Comparison of ENCODE assay signal across 7 cellular contexts in the genomic region with DNA sequence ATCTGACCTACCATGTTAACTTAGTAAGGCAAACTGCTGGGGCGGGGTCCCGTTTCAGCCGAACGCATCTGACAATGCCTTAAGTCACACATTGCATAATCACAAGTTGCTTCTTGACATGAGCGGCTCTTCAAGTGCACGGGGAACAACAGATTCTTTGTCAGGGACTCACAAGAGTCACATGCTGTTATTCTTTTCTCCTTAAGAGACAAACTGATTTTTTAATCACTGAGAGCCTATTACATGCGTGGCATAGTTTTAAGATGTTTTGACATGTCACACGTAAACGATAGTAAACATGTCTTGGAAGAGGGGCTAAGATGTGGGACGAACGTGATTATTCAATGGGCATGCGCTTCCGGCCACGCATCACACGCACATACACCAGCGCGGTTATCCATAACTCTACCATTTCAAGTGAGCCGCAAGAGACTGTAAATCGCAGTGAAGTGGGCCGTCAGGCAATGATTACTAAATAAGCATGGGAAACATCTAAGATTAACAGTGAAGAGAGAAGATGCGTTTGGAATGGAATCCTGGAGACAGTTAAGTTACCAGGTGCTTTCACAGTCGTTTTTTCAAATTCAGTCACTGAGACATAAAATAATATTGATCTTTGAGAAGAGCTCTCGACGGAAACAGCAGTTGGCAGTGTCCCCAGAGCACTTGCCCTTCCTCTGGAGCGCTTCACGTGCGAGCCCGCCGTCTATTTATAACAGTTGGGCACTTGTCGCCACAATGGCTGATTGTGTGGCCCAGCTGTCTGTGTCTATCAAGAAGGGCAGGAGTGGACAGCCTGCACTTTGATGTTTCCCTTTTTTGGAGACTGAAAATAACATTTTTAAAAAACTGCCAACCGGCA.
DNase-seq lines count a peak whose midpoint lies in the region; ATAC-seq lines count a peak whose summit lies in the region.

No MANE protein-coding gene starts in this region.

- H3K27me3 ChIP-seq in rectal smooth muscle tissue (ENCODE audit: control insufficient read depth, insufficient read depth, low read length), result no peaks in the 10 kb centered on the region

- CTCF ChIA-PET in activated CD4-positive, alpha-beta memory T cell treated with anti-CD3 and anti-CD28 coated beads, Interleukin-2, amount 10 ng/mL, durations not matched to agents 7 days and 5 days (lab: Charles Lee), result no interaction called here

- H3K4me3 ChIP-seq in rectal smooth muscle tissue (ENCODE audit: low read length), result peak overlapping the region; percentile 56

- DNase-seq in MV-4-11 (lab: John Stamatoyannopoulos, UW) (peak; percentile 86), SIG-M5 (lab: John Stamatoyannopoulos, UW) (peak; percentile 21), foreskin melanocyte (peak; percentile 93), NK-92 (lab: John Stamatoyannopoulos, UW; ENCODE audit: unreplicated experiment) (no peak)
- DNase-seq in activated CD4-positive, alpha-beta memory T cell treated with anti-CD3 and anti-CD28 coated beads, Interleukin-2, amount 10 ng/mL, durations not matched to agents 7 days and 5 days, result no peak

- H3K4me1 Mint-ChIP-seq in activated CD4-positive, alpha-beta memory T cell treated with anti-CD3 and anti-CD28 coated beads, Interleukin-2, amount 10 ng/mL, durations not matched to agents 7 days and 5 days, result no peaks in the 10 kb centered on the region

- ATAC-seq in GM21447 (IDR thresholded peaks at IDR 0.05; ENCODE audit: unreplicated experiment), result no peak

- H3K9me3 Mint-ChIP-seq in activated CD4-positive, alpha-beta memory T cell treated with anti-CD3 and anti-CD28 coated beads, Interleukin-2, amount 10 ng/mL, durations not matched to agents 7 days and 5 days, result no peaks in the 10 kb centered on the region

- no peaks in the 10 kb centered on the region for H3K36me3 ChIP-seq in rectal smooth muscle tissue (ENCODE audit: control insufficient read depth, insufficient read depth, low read length)

- H3K9ac ChIP-seq in rectal smooth muscle tissue (ENCODE audit: low read length), result no peak overlapping the region

- H3K27ac ChIP-seq in rectal smooth muscle tissue (ENCODE audit: low read depth, low read length), result no peak overlapping the region

- POLR2A ChIA-PET in activated CD4-positive, alpha-beta memory T cell treated with anti-CD3 and anti-CD28 coated beads, Interleukin-2, amount 10 ng/mL, durations not matched to agents 7 days and 5 days (lab: Charles Lee), result no interaction called here

- H3K36me3 Mint-ChIP-seq in activated CD4-positive, alpha-beta memory T cell treated with anti-CD3 and anti-CD28 coated beads, Interleukin-2, amount 10 ng/mL, durations not matched to agents 7 days and 5 days (ENCODE audit: low read depth), result no peaks in the 10 kb centered on the region

- no peaks in the 10 kb centered on the region for H3K27me3 Mint-ChIP-seq in activated CD4-positive, alpha-beta memory T cell treated with anti-CD3 and anti-CD28 coated beads, Interleukin-2, amount 10 ng/mL, durations not matched to agents 7 days and 5 days

- H3K27ac Mint-ChIP-seq in activated CD4-positive, alpha-beta memory T cell treated with anti-CD3 and anti-CD28 coated beads, Interleukin-2, amount 10 ng/mL, durations not matched to agents 7 days and 5 days, result no peak overlapping the region

- H3K4me3 Mint-ChIP-seq in activated CD4-positive, alpha-beta memory T cell treated with anti-CD3 and anti-CD28 coated beads, Interleukin-2, amount 10 ng/mL, durations not matched to agents 7 days and 5 days, result no peak overlapping the region

- no peaks in the 10 kb centered on the region for H3K4me1 ChIP-seq in rectal smooth muscle tissue (ENCODE audit: control insufficient read depth, insufficient read depth, low read length)

Comparison
In these comparisons a context has a peak if more than half of its experiments do, and no peak if none do; other contexts are left out.
1. DNase-seq: peak in MV-4-11 (single experiment), SIG-M5 (single experiment) and foreskin melanocyte (single experiment); none in NK-92 (single experiment) and activated CD4-positive, alpha-beta memory T cell treated with anti-CD3 and anti-CD28 coated beads, Interleukin-2, amount 10 ng/mL, durations not matched to agents 7 days and 5 days (single experiment).